ENCODE assay signal across 9 cellular contexts in genomic region chr9:122091682-122092592, GRCh38. TPM values are rescaled to one million over a fixed set of nuclear protein-coding genes. Genes with fewer than 3 reads are reported as not detected.
DNase-seq lines count a peak whose midpoint lies in the region; ATAC-seq and TF ChIP-seq lines count a peak whose summit lies in the region.
"Had no signal": no experiment of that assay in that cellular context is flagged by ENCODE, and none has a peak within 500 bp of the region (broad histone marks: within the 10 kb centered on the region; RNA-seq: fewer than 3 reads in every experiment).

No MANE protein-coding gene starts in this region.

- H3K27ac Mint-ChIP-seq in WTC11: no peak overlapping the region
- H3K27ac Mint-ChIP-seq in stimulated activated naive B cell treated with anti-CD40 and anti-IgM and Interleukin-4, amounts not matched to agents 10 μg/mL and 1 μg/mL and 100 μg/mL, for 72 hours: peak overlapping the region; percentile 85

- peak overlapping the region; percentile 74 for H3K4me3 Mint-ChIP-seq in WTC11
- peak overlapping the region; percentile 90 to 91 for H3K4me3 Mint-ChIP-seq in stimulated activated naive B cell treated with anti-CD40 and anti-IgM and Interleukin-4, amounts not matched to agents 10 μg/mL and 1 μg/mL and 100 μg/mL, for 72 hours

- peaks cover 9% of the 10 kb centered on the region for H3K4me1 Mint-ChIP-seq in WTC11
- peaks cover 34 to 54% of the 10 kb centered on the region in 2 donors for H3K4me1 Mint-ChIP-seq in stimulated activated naive B cell treated with anti-CD40 and anti-IgM and Interleukin-4, amounts not matched to agents 10 μg/mL and 1 μg/mL and 100 μg/mL, for 72 hours

- no peaks in the 10 kb centered on the region for H3K9me3 ChIP-seq in iPS DF 6.9 (ENCODE audit: control insufficient read depth, insufficient read depth, low read length)

- peaks cover 45% of the 10 kb centered on the region for H3K27me3 Mint-ChIP-seq in WTC11 (ENCODE audit: low read depth)
- peaks cover 8 to 11% of the 10 kb centered on the region in 2 donors for H3K27me3 Mint-ChIP-seq in stimulated activated naive B cell treated with anti-CD40 and anti-IgM and Interleukin-4, amounts not matched to agents 10 μg/mL and 1 μg/mL and 100 μg/mL, for 72 hours

- no peak overlapping the region for H3K27ac ChIP-seq in iPS DF 6.9 (ENCODE audit: low read length)

- no peaks in the 10 kb centered on the region for H3K36me3 ChIP-seq in iPS DF 6.9 (ENCODE audit: control insufficient read depth, insufficient read depth, low read length)

- 0 out of 2 replicates have a peak, but pooled peaks cover 1% of the 10 kb centered on the region for H3K4me1 ChIP-seq in iPS DF 6.9 (ENCODE audit: control insufficient read depth, insufficient read depth, low read length)

- peaks cover 2% of the 10 kb centered on the region; the same call in 1 of the 2 replicates for H3K27me3 ChIP-seq in iPS DF 6.9 (ENCODE audit: control insufficient read depth, insufficient read depth, low read length)

- H3K4me3 ChIP-seq in iPS DF 6.9 (ENCODE audit: low read length): peak overlapping the region; percentile 41; the same call in 1 of the 2 replicates

- no peaks in the 10 kb centered on the region for H3K9me3 Mint-ChIP-seq in WTC11
- no peaks in the 10 kb centered on the region for H3K9me3 Mint-ChIP-seq in stimulated activated naive B cell treated with anti-CD40 and anti-IgM and Interleukin-4, amounts not matched to agents 10 μg/mL and 1 μg/mL and 100 μg/mL, for 72 hours

- DNase-seq in DMS 273 (lab: John Stamatoyannopoulos, UW; ENCODE audit: unreplicated experiment) (peak; percentile 35), DMS 273 treated with DMSO at 0.1 percent for 48 hours (lab: John Stamatoyannopoulos, UW) (no peak), WTC11 (ENCODE audit: low spot score) (no peak), iPS DF 6.9 (ENCODE audit: low read depth, low spot score) (no peak), omental fat pad (ENCODE audit: low spot score) (no peak), SKM-1 treated with dmso at 0.1 percent for 144 hours (lab: John Stamatoyannopoulos, UW; ENCODE audit: unreplicated experiment) (no peak)
- no peak for DNase-seq in stimulated activated naive B cell treated with anti-CD40 and anti-IgM and Interleukin-4, amounts not matched to agents 10 μg/mL and 1 μg/mL and 100 μg/mL, for 72 hours
- no peak for DNase-seq in central memory CD4-positive, alpha-beta T cell
- DNase-seq: 8988T had no signal

- WGBS in iPS DF 6.9 (ENCODE audit: insufficient coverage, insufficient read length): no CpG with 5 or more reads among the region's 11 CpGs

- no peak for ATAC-seq in WTC11
- peak in 1 of 2 donors; percentile 4 for ATAC-seq in stimulated activated naive B cell treated with anti-CD40 and anti-IgM and Interleukin-4, amounts not matched to agents 10 μg/mL and 1 μg/mL and 100 μg/mL, for 72 hours (replicated peaks)
- no peak for ATAC-seq in omental fat pad (ENCODE audit: low FRiP score)

- TF ChIP-seq CTCF in WTC11 (IDR thresholded peaks at IDR 0.05): no peak
- no peak for TF ChIP-seq CTCF in omental fat pad (IDR thresholded peaks at IDR 0.05)

- CTCF ChIA-PET in WTC11 (lab: Charles Lee): interaction anchor here (1.0 to 2.3 kb wide), 3 partner anchors 31 to 66 kb away, joined by 3 to 13 read pairs (median 5); no protein-coding TSS in a partner anchor

- H3K36me3 Mint-ChIP-seq in WTC11: no peaks in the 10 kb centered on the region
- peaks cover 6 to 21% of the 10 kb centered on the region in 2 donors for H3K36me3 Mint-ChIP-seq in stimulated activated naive B cell treated with anti-CD40 and anti-IgM and Interleukin-4, amounts not matched to agents 10 μg/mL and 1 μg/mL and 100 μg/mL, for 72 hours

- POLR2A ChIA-PET in WTC11 (lab: Charles Lee): no interaction called here

TF ChIP-seq in WTC11, 78 proteins besides CTCF, POLR2A, EP300 and RAD21:
- TF ChIP-seq RORB (CRISPR knock-in tag; IDR thresholded peaks at IDR 0.05) (no peak), GTF2I (CRISPR knock-in tag; conservative IDR thresholded peaks at IDR 0.05) (no peak), ZSCAN18 (CRISPR knock-in tag; IDR thresholded peaks at IDR 0.05) (no peak), ATF1 (CRISPR knock-in tag; IDR thresholded peaks at IDR 0.05) (no peak), PRRX2 (CRISPR knock-in tag; IDR thresholded peaks at IDR 0.05) (no peak), E2F4 (CRISPR knock-in tag; IDR thresholded peaks at IDR 0.05; ENCODE audit: borderline replicate concordance, low read depth) (no peak), ETV6 (CRISPR knock-in tag; IDR thresholded peaks at IDR 0.05) (no peak), ARID4B (CRISPR knock-in tag; IDR thresholded peaks at IDR 0.05; ENCODE audit: borderline replicate concordance) (no peak), USF2 (CRISPR knock-in tag; IDR thresholded peaks at IDR 0.05) (no peak), ZNF425 (CRISPR knock-in tag; conservative IDR thresholded peaks at IDR 0.05) (no peak)

RNA-seq across cellular contexts. Expression of gene TTLL11, which starts 1.2 kb away (rescaled TPM):
- total RNA-seq in WTC11 (2021): 0.50 to 1.1 TPM (median 0.69 TPM) in 3 replicates
- 10 to 100 TPM in 2 of 4 donors, 1 to 10 TPM in 2; 7.0 to 16.0 (median 10.2) TPM for total RNA-seq in omental fat pad
